ENCODE assay signal across 34 cellular contexts in genomic region chr9:34574632-34575031, GRCh38. TPM values are rescaled to one million over a fixed set of nuclear protein-coding genes. Genes with fewer than 3 reads are reported as not detected.
"Had no signal": no experiment of that assay in that cellular context is flagged by ENCODE, and none has a peak within 500 bp of the region (broad histone marks: within the 10 kb centered on the region; RNA-seq: fewer than 3 reads in every experiment).

No MANE protein-coding gene starts in this region.

- H2AFZ ChIP-seq: PC-9 had no signal

- H3K9ac ChIP-seq: KMS-11 had no signal

- H3K4me3 ChIP-seq: PC-9, SK-N-MC had no signal

- H3K4me2 ChIP-seq: KMS-11, PC-9 had no signal

- H3K36me3 ChIP-seq: brain microvascular endothelial cell had no signal

- H3K27ac Mint-ChIP-seq: activated CD4-positive, alpha-beta memory T cell treated with anti-CD3 and anti-CD28 coated beads for 36 hours; activated CD4-positive, alpha-beta T cell treated with anti-CD3 and anti-CD28 coated beads for 36 hours; activated CD4-positive, alpha-beta T cell treated with anti-CD3 and anti-CD28 coated beads, Interleukin-2, amount 10 ng/mL, durations not matched to agents 7 days and 5 days; activated naive CD4-positive, alpha-beta T cell treated with anti-CD3 and anti-CD28 coated beads, Interleukin-2, amount 10 ng/mL, durations not matched to agents 7 days and 5 days; activated naive CD8-positive, alpha-beta T cell; activated naive CD8-positive, alpha-beta T cell treated with anti-CD3 and anti-CD28 coated beads, Interleukin-2, amount 50 U/mL, for 24 hours; T-helper 1 cell treated with Interleukin-12 subunit alpha and Interleukin-12 subunit beta and Interleukin-4 antibody, amounts not matched to agents 30 μg/mL and 1 μg/mL, for 36 hours; T-helper 2 cell treated with Interferon-gamma antibody and Interleukin-4, amounts not matched to agents 5 μg/mL and 100 μg/mL, for 36 hours; WTC11 had no signal

- H3K4me3 Mint-ChIP-seq: activated CD4-positive, alpha-beta memory T cell treated with anti-CD3 and anti-CD28 coated beads for 36 hours; activated CD4-positive, alpha-beta T cell treated with anti-CD3 and anti-CD28 coated beads for 36 hours; activated CD4-positive, alpha-beta T cell treated with anti-CD3 and anti-CD28 coated beads, Interleukin-2, amount 10 ng/mL, durations not matched to agents 7 days and 5 days; activated naive CD4-positive, alpha-beta T cell treated with anti-CD3 and anti-CD28 coated beads, Interleukin-2, amount 10 ng/mL, durations not matched to agents 7 days and 5 days; activated naive CD8-positive, alpha-beta T cell; activated naive CD8-positive, alpha-beta T cell treated with anti-CD3 and anti-CD28 coated beads, Interleukin-2, amount 50 U/mL, for 24 hours; T-helper 1 cell treated with Interleukin-12 subunit alpha and Interleukin-12 subunit beta and Interleukin-4 antibody, amounts not matched to agents 30 μg/mL and 1 μg/mL, for 36 hours; T-helper 2 cell treated with Interferon-gamma antibody and Interleukin-4, amounts not matched to agents 5 μg/mL and 100 μg/mL, for 36 hours; WTC11 had no signal

- H3K27ac ChIP-seq: brain microvascular endothelial cell, KMS-11, PC-9, RWPE1, SK-N-MC had no signal

- DNase-seq: activated CD4-positive, alpha-beta memory T cell treated with anti-CD3 and anti-CD28 coated beads for 36 hours; activated CD4-positive, alpha-beta T cell treated with anti-CD3 and anti-CD28 coated beads for 36 hours; activated CD4-positive, alpha-beta T cell treated with anti-CD3 and anti-CD28 coated beads, Interleukin-2, amount 10 ng/mL, durations not matched to agents 7 days and 5 days; activated CD8-positive, alpha-beta memory T cell treated with anti-CD3 and anti-CD28 coated beads, Interleukin-2, amount 50 U/mL, for 4 hours; activated effector memory CD4-positive, alpha-beta T cell treated with Interleukin-2 at 50 U/mL for 16 hours; activated naive CD4-positive, alpha-beta T cell treated with anti-CD3 and anti-CD28 coated beads, Interleukin-2, amount 10 ng/mL, durations not matched to agents 7 days and 5 days; activated naive CD8-positive, alpha-beta T cell treated with anti-CD3 and anti-CD28 coated beads, Interleukin-2, amount 50 U/mL, for 24 hours; activated T-cell treated with anti-CD3 and anti-CD28 coated beads, Interleukin-2, amount 50 U/mL, for 48 hours; anterior cingulate cortex; brain microvascular endothelial cell; central memory CD4-positive, alpha-beta T cell; MM.1S; MV-4-11; NCI-H1092; NCI-H1436 treated with DMSO at 0.1 percent for 48 hours; NCI-H1694 treated with DMSO at 0.1 percent for 48 hours; NCI-H2029; NCI-H510A; NCI-H526; NCI-H748 treated with DMSO at 0.1 percent for 48 hours; NK-92 treated with Interleukin-12 subunit alpha and Interleukin-12 subunit beta, amount 100 ng/mL, for 24 hours; PC-9; Right ventricle myocardium superior had no signal

- H3K9me3 Mint-ChIP-seq: activated CD4-positive, alpha-beta memory T cell treated with anti-CD3 and anti-CD28 coated beads for 36 hours; activated CD4-positive, alpha-beta T cell treated with anti-CD3 and anti-CD28 coated beads, Interleukin-2, amount 10 ng/mL, durations not matched to agents 7 days and 5 days; activated naive CD4-positive, alpha-beta T cell treated with anti-CD3 and anti-CD28 coated beads, Interleukin-2, amount 10 ng/mL, durations not matched to agents 7 days and 5 days; activated naive CD8-positive, alpha-beta T cell treated with anti-CD3 and anti-CD28 coated beads, Interleukin-2, amount 50 U/mL, for 24 hours; T-helper 1 cell treated with Interleukin-12 subunit alpha and Interleukin-12 subunit beta and Interleukin-4 antibody, amounts not matched to agents 30 μg/mL and 1 μg/mL, for 36 hours; T-helper 2 cell treated with Interferon-gamma antibody and Interleukin-4, amounts not matched to agents 5 μg/mL and 100 μg/mL, for 36 hours; WTC11 had no signal

- FAIRE-seq: RCC 7860, TTC549 had no signal

- H3K36me3 Mint-ChIP-seq: activated CD4-positive, alpha-beta memory T cell treated with anti-CD3 and anti-CD28 coated beads for 36 hours; activated naive CD4-positive, alpha-beta T cell treated with anti-CD3 and anti-CD28 coated beads, Interleukin-2, amount 10 ng/mL, durations not matched to agents 7 days and 5 days; activated naive CD8-positive, alpha-beta T cell; WTC11 had no signal

RNA-seq across cellular contexts. Expression of gene CNTFR, which starts 14.9 kb away (rescaled TPM):
- total RNA-seq: activated CD4-positive, alpha-beta memory T cell treated with anti-CD3 and anti-CD28 coated beads for 36 hours; activated CD4-positive, alpha-beta T cell treated with anti-CD3 and anti-CD28 coated beads for 36 hours; activated CD4-positive, alpha-beta T cell treated with anti-CD3 and anti-CD28 coated beads, Interleukin-2, amount 10 ng/mL, durations not matched to agents 7 days and 5 days; LHCN-M2; OCI-LY7; PC-9 had no signal

RNA-seq across cellular contexts. Expression of gene ENHO, which starts 51.8 kb away (rescaled TPM):
- total RNA-seq: activated CD4-positive, alpha-beta T cell treated with anti-CD3 and anti-CD28 coated beads for 36 hours; activated CD4-positive, alpha-beta T cell treated with anti-CD3 and anti-CD28 coated beads, Interleukin-2, amount 10 ng/mL, durations not matched to agents 7 days and 5 days; PC-9 had no signal

RNA-seq across cellular contexts. Expression of gene ARID3C, which starts 54.2 kb away (rescaled TPM):
- total RNA-seq: PC-9, Right ventricle myocardium superior had no signal
